8 cellular contexts compared by ENCODE assay signal in the genomic region with DNA sequence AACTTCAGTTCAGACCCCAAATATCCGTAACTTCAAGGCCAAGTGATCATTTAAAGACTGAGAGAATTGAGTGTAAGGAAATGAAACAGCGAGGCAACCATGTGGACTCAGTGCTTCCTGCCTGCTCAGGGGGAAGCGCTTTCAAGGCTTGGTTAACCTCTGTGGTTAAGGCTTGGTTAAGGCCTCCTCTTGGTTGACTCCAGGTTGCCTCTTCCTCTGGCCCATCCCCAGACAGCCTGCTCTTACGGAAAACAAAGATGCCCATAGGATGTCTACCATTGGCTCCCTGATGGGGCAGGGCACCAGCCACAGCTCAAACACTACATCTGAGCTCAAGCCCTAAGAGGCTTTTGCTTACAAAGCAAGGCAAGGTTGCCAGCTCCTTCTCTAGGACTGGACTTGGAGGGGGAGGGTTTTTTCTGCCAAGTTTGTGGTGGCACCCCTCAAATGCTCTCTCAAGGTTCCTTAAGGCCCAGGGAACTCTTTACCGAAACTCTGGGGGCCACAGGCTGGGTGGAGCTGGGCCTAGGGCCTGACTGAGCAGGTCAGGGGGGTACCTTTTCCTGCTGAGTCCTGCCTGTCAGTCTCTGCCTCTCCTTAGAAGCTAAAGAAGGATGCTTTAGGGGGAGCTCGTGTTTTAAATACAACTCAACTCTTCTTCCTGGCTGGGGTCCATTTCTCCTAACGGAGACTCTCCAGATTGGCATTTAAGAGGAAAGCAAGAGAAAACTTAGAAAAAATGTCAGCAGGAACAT. TPM values are rescaled to one million over a fixed set of nuclear protein-coding genes. Genes with fewer than 3 reads are reported as not detected.
DNase-seq lines count a peak whose midpoint lies in the region; ATAC-seq and TF ChIP-seq lines count a peak whose summit lies in the region.

No MANE protein-coding gene starts in this region.

- H2BK120ac ChIP-seq in neuronal stem cell (ENCODE audit: low read depth, low read length) = no peak overlapping the region

- H3K9me3 ChIP-seq in neuronal stem cell (replicated peaks in 1 of 2; ENCODE audit: control insufficient read depth in 2 of 2, insufficient read depth in 1 of 2, low read depth in 1 of 2, low read length in 2 of 2) = no peaks in the 10 kb centered on the region

- H3K27ac ChIP-seq in neuronal stem cell (replicated peaks; ENCODE audit: low read length) = no peak overlapping the region

- CTCF ChIA-PET in T-cell (lab: Charles Lee) = no interaction called here

- H2AK5ac ChIP-seq in neuronal stem cell (ENCODE audit: low read depth, low read length) = no peak overlapping the region

- no peak overlapping the region for H3K4ac ChIP-seq in neuronal stem cell (ENCODE audit: low read length)

- no peak overlapping the region for H3K9ac ChIP-seq in neuronal stem cell (ENCODE audit: low read depth, low read length, poor library complexity)

- H2BK15ac ChIP-seq in neuronal stem cell (ENCODE audit: low read length) = no peak overlapping the region

- no peak overlapping the region for H3K4me2 ChIP-seq in neuronal stem cell (ENCODE audit: insufficient read depth, low read length, poor library complexity, severe bottlenecking)

- no peak overlapping the region for H3K18ac ChIP-seq in neuronal stem cell (ENCODE audit: low read length)

- no peak overlapping the region for H2AFZ ChIP-seq in neuronal stem cell (ENCODE audit: low read length)

- H3K27ac Mint-ChIP-seq in T-cell (peak overlapping the region; percentile 17 to 48), CD14-positive monocyte (no peak overlapping the region)

- H4K8ac ChIP-seq in neuronal stem cell (ENCODE audit: low read depth, low read length) = no peak overlapping the region

- ATAC-seq in GM19035 (IDR thresholded peaks at IDR 0.05; ENCODE audit: unreplicated experiment) (peak; percentile 80), HG02973 (IDR thresholded peaks at IDR 0.05; ENCODE audit: unreplicated experiment) (peak; percentile 89), T-cell (replicated peaks in 1 of 4) (peak; percentile 88 to 99 (median 96))

- peaks cover 84 to 96% of the 10 kb centered on the region in 2 donors for H3K36me3 ChIP-seq in neuronal stem cell (replicated peaks in 1 of 2; ENCODE audit: control insufficient read depth in 2 of 2, insufficient read depth in 2 of 2, low read length in 2 of 2)

- H4K91ac ChIP-seq in neuronal stem cell (ENCODE audit: low read depth, low read length, poor library complexity) = no peak overlapping the region

- DNase-seq in T-cell (peak in 31 of 34 experiments; percentile 20 to 64 (median 38)), fibroblast of peridontal ligament (ENCODE audit: extremely low read depth) (peak; percentile 61), CD14-positive monocyte (ENCODE audit: low spot score) (no peak), neuronal stem cell (ENCODE audit: low spot score) (no peak), putamen (ENCODE audit: low spot score) (no peak), AG08395 (ENCODE audit: low spot score) (no peak)

- no peak overlapping the region for H3K14ac ChIP-seq in neuronal stem cell (ENCODE audit: low read length)

- WGBS in neuronal stem cell (ENCODE audit: extremely low coverage in 2 of 2, insufficient read length in 2 of 2, insufficient replicate concordance in 1 of 2), 2 donors = no CpG with 5 or more reads among the region's 7 CpGs

- H3K4me1 Mint-ChIP-seq in T-cell (peaks cover 21 to 32% (median 25%) of the 10 kb centered on the region in 3 donors), CD14-positive monocyte (peaks cover 14% of the 10 kb centered on the region)

- H3K9me3 Mint-ChIP-seq in T-cell = no peaks in the 10 kb centered on the region
- H3K9me3 Mint-ChIP-seq in CD14-positive monocyte = peaks cover 0 to 1% (median 0%) of the 10 kb centered on the region in 7 donors

- H3K23ac ChIP-seq in neuronal stem cell (ENCODE audit: low read depth, low read length, poor library complexity) = no peak overlapping the region

- H2BK5ac ChIP-seq in neuronal stem cell (ENCODE audit: low read length) = no peak overlapping the region

- POLR2A ChIA-PET in T-cell (lab: Charles Lee) = interaction anchor here in 1 of 2 donors (0.9 kb wide), 1 partner anchor 19 kb away, joined by 3 read pairs; no protein-coding TSS in a partner anchor

- H3K27me3 Mint-ChIP-seq in T-cell = peaks cover 11 to 12% of the 10 kb centered on the region in 2 donors
- peaks cover 27 to 62% (median 55%) of the 10 kb centered on the region in 3 donors for H3K27me3 Mint-ChIP-seq in CD14-positive monocyte (ENCODE audit: low read depth in 3 of 3)

- peaks cover 6% of the 10 kb centered on the region for H3K79me1 ChIP-seq in neuronal stem cell (ENCODE audit: low read depth, low read length)

- intact Hi-C loops in CD14-positive monocyte (cut with micrococcal nuclease) = no loop called here

- peaks cover 18 to 44% of the 10 kb centered on the region in 2 donors for H3K4me1 ChIP-seq in neuronal stem cell (ENCODE audit: control insufficient read depth in 2 of 2, insufficient read depth in 1 of 2, low read depth in 1 of 2, low read length in 2 of 2)

- no peak overlapping the region for H3K4me3 ChIP-seq in neuronal stem cell (ENCODE audit: low read length in 2 of 2)

- no peaks in the 10 kb centered on the region for H3K36me3 Mint-ChIP-seq in T-cell
- H3K36me3 Mint-ChIP-seq in CD14-positive monocyte = no peaks in the 10 kb centered on the region

- no peak for TF ChIP-seq CTCF in CD14-positive monocyte (IDR thresholded peaks at IDR 0.05)

- no peaks in the 10 kb centered on the region for H3K27me3 ChIP-seq in neuronal stem cell (ENCODE audit: control insufficient read depth in 3 of 3, insufficient read depth in 3 of 3, low read depth in 1 of 3, low read length in 3 of 3)

- H2BK12ac ChIP-seq in neuronal stem cell (ENCODE audit: low read length) = no peak overlapping the region

- H3K4me3 Mint-ChIP-seq in T-cell (peak overlapping the region; percentile 25 to 60 (median 35)), CD14-positive monocyte (peak overlapping the region in 1 of 2 donors; percentile 51)

RNA-seq across cellular contexts. Expression of gene COL2A1, which starts 13.7 kb away (rescaled TPM):
- total RNA-seq in T-cell = not detected
- polyA plus RNA-seq in CD14-positive monocyte = not detected
- 481 TPM for polyA plus RNA-seq in neuronal stem cell (2013, experiment 1 of 2)
- 461 TPM for polyA plus RNA-seq in neuronal stem cell (2013, experiment 2 of 2)

RNA-seq across cellular contexts. Expression of gene TMEM106C, which starts 27.1 kb away (rescaled TPM):
- total RNA-seq in T-cell = 10 to 100 TPM; 25.8 to 36.5 (median 31.3) TPM
- polyA plus RNA-seq in CD14-positive monocyte = 1 to 10 TPM; 8.7 to 9.7 TPM
- 71.6 TPM for polyA plus RNA-seq in neuronal stem cell (2013, experiment 1 of 2)
- 70.1 TPM for polyA plus RNA-seq in neuronal stem cell (2013, experiment 2 of 2)

Comparison
In these comparisons a context has a peak if more than half of its experiments do, and no peak if none do; other contexts are left out.
1. DNase-seq: peak in T-cell (31 of 34) and fibroblast of peridontal ligament (single experiment); none in CD14-positive monocyte (single experiment), neuronal stem cell (single experiment), putamen (single experiment) and AG08395 (single experiment).
2. H3K27ac Mint-ChIP-seq: peak in T-cell (2 of 2); none in CD14-positive monocyte (0 of 7).
3. Peak in every context shown above with its lines, with median percentiles within 50 percentile points of each other: ATAC-seq.